1 cellular context compared by ENCODE assay signal in the genomic region with DNA sequence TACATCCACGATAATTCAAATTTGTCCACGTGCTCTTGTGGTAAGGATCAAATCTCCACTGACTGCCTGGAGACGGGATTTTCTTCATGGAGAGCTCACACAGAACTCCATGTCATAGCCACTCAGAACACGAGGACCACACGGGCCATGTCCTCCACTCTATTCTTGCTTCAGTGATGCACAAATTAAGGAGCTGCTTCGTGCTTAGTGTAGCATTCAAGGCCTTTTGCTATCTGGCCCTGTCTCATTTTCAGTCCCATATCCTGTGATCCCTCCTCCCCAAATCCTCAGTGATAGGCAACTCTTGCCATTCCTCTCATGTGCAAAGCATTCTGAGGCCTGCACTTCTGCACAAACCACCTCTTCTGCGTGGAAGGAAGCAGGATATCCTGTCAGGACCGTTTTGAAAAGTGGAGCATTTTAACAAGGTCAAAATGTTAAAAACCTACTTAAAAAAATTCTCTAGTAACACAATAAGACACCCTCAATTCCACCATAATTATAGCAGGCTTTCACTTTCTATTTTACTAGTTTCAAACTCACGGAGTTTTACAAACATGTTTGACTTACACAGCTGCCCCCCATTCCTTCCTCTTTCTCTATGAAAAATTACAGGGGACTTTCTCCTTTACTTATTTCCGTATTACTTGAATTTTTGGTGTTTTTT.
TF ChIP-seq lines count a peak whose summit lies in the region.

No MANE protein-coding gene starts in this region.

TF ChIP-seq in GM12878, 131 proteins besides CTCF, POLR2A, EP300 and RAD21 (continued from another document and continues in another):
- TF ChIP-seq, protein P1, sequence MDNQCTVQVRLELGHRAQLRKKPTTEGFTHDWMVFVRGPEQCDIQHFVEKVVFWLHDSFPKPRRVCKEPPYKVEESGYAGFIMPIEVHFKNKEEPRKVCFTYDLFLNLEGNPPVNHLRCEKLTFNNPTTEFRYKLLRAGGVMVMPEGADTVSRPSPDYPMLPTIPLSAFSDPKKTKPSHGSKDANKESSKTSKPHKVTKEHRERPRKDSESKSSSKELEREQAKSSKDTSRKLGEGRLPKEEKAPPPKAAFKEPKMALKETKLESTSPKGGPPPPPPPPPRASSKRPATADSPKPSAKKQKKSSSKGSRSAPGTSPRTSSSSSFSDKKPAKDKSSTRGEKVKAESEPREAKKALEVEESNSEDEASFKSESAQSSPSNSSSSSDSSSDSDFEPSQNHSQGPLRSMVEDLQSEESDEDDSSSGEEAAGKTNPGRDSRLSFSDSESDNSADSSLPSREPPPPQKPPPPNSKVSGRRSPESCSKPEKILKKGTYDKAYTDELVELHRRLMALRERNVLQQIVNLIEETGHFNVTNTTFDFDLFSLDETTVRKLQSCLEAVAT (IDR thresholded peaks at IDR 0.05) = peak; percentile 34
- TF ChIP-seq ELK1 (IDR thresholded peaks at IDR 0.05; ENCODE audit: low read depth, low read length) (no peak), SREBF1 (IDR thresholded peaks at IDR 0.05; ENCODE audit: low read length) (no peak), STAT3 (IDR thresholded peaks at IDR 0.05; ENCODE audit: low read depth, low read length) (no peak), EGR1 (IDR thresholded peaks at IDR 0.05; ENCODE audit: borderline replicate concordance in 1 of 2, low read depth in 2 of 2, low read length in 2 of 2) (no peak), USF1 (IDR thresholded peaks at IDR 0.05; ENCODE audit: borderline replicate concordance, extremely low read length, insufficient read depth, low read depth, low read length) (no peak), GABPA (IDR thresholded peaks at IDR 0.05; ENCODE audit: low read depth) (no peak; the same call in 1 of the 2 replicates), TCF7 (IDR thresholded peaks at IDR 0.05; ENCODE audit: borderline replicate concordance) (peak; percentile 36; the same call in 1 of the 2 replicates), CHD2 (IDR thresholded peaks at IDR 0.05; ENCODE audit: borderline replicate concordance, low read depth, low read length) (no peak), CUX1 (IDR thresholded peaks at IDR 0.05; ENCODE audit: insufficient replicate concordance, low read depth, low read length) (no peak), EZH2 (IDR thresholded peaks at IDR 0.05; ENCODE audit: borderline replicate concordance, control insufficient read depth, low read depth, low read length) (no peak), PML (IDR thresholded peaks at IDR 0.05; ENCODE audit: low read length) (peak; percentile 67; the same call in 1 of the 2 replicates), NR2F1 (conservative IDR thresholded peaks at IDR 0.05) (peak; percentile 84), JUND (IDR thresholded peaks at IDR 0.05; ENCODE audit: low read depth, low read length) (no peak), BCL3 (IDR thresholded peaks at IDR 0.05; ENCODE audit: borderline replicate concordance, insufficient read depth, low read depth, low read length, poor library complexity, severe bottlenecking) (no peak), ZNF217 (IDR thresholded peaks at IDR 0.05) (no peak), RAD51 (IDR thresholded peaks at IDR 0.05) (no peak), IKZF1 (conservative IDR thresholded peaks at IDR 0.05) (peak; percentile 57), ETV6 (conservative IDR thresholded peaks at IDR 0.05 in 1 of 2, IDR thresholded peaks at IDR 0.05 in 1 of 2; ENCODE audit: borderline replicate concordance in 1 of 2, low read depth in 1 of 2) (no peak; a peak in 1 of 4 replicates), SUPT20H (IDR thresholded peaks at IDR 0.05; ENCODE audit: borderline replicate concordance, control insufficient read depth, low read depth, low read length) (no peak), POLR2AphosphoS2 (IDR thresholded peaks at IDR 0.05; ENCODE audit: low read depth, low read length) (no peak), ZBED1 (IDR thresholded peaks at IDR 0.05; ENCODE audit: borderline replicate concordance) (0 out of 2 replicates have a peak, but pooled peaks have one; percentile 32), MEF2A (IDR thresholded peaks at IDR 0.05; ENCODE audit: insufficient read depth, low read depth, low read length) (peak; percentile 49; the same call in 1 of the 2 replicates), JUNB (IDR thresholded peaks at IDR 0.05) (peak; percentile 86), PAX5 (IDR thresholded peaks at IDR 0.05; ENCODE audit: borderline replicate concordance, low read depth, low read length) (no peak), SP1 (IDR thresholded peaks at IDR 0.05; ENCODE audit: low read depth, low read length) (no peak), KAT2A (conservative IDR thresholded peaks at IDR 0.05; ENCODE audit: control insufficient read depth, low read depth, low read length) (no peak), KDM1A (IDR thresholded peaks at IDR 0.05; ENCODE audit: borderline replicate concordance) (no peak)
- TF ChIP-seq, protein P2, sequence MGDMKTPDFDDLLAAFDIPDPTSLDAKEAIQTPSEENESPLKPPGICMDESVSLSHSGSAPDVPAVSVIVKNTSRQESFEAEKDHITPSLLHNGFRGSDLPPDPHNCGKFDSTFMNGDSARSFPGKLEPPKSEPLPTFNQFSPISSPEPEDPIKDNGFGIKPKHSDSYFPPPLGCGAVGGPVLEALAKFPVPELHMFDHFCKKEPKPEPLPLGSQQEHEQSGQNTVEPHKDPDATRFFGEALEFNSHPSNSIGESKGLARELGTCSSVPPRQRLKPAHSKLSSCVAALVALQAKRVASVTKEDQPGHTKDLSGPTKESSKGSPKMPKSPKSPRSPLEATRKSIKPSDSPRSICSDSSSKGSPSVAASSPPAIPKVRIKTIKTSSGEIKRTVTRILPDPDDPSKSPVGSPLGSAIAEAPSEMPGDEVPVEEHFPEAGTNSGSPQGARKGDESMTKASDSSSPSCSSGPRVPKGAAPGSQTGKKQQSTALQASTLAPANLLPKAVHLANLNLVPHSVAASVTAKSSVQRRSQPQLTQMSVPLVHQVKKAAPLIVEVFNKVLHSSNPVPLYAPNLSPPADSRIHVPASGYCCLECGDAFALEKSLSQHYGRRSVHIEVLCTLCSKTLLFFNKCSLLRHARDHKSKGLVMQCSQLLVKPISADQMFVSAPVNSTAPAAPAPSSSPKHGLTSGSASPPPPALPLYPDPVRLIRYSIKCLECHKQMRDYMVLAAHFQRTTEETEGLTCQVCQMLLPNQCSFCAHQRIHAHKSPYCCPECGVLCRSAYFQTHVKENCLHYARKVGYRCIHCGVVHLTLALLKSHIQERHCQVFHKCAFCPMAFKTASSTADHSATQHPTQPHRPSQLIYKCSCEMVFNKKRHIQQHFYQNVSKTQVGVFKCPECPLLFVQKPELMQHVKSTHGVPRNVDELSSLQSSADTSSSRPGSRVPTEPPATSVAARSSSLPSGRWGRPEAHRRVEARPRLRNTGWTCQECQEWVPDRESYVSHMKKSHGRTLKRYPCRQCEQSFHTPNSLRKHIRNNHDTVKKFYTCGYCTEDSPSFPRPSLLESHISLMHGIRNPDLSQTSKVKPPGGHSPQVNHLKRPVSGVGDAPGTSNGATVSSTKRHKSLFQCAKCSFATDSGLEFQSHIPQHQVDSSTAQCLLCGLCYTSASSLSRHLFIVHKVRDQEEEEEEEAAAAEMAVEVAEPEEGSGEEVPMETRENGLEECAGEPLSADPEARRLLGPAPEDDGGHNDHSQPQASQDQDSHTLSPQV (IDR thresholded peaks at IDR 0.05) = no peak
- TF ChIP-seq, protein P3, sequence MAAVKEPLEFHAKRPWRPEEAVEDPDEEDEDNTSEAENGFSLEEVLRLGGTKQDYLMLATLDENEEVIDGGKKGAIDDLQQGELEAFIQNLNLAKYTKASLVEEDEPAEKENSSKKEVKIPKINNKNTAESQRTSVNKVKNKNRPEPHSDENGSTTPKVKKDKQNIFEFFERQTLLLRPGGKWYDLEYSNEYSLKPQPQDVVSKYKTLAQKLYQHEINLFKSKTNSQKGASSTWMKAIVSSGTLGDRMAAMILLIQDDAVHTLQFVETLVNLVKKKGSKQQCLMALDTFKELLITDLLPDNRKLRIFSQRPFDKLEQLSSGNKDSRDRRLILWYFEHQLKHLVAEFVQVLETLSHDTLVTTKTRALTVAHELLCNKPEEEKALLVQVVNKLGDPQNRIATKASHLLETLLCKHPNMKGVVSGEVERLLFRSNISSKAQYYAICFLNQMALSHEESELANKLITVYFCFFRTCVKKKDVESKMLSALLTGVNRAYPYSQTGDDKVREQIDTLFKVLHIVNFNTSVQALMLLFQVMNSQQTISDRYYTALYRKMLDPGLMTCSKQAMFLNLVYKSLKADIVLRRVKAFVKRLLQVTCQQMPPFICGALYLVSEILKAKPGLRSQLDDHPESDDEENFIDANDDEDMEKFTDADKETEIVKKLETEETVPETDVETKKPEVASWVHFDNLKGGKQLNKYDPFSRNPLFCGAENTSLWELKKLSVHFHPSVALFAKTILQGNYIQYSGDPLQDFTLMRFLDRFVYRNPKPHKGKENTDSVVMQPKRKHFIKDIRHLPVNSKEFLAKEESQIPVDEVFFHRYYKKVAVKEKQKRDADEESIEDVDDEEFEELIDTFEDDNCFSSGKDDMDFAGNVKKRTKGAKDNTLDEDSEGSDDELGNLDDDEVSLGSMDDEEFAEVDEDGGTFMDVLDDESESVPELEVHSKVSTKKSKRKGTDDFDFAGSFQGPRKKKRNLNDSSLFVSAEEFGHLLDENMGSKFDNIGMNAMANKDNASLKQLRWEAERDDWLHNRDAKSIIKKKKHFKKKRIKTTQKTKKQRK (IDR thresholded peaks at IDR 0.05; ENCODE audit: low read depth, low read length) = no peak
- TF ChIP-seq, protein P4, sequence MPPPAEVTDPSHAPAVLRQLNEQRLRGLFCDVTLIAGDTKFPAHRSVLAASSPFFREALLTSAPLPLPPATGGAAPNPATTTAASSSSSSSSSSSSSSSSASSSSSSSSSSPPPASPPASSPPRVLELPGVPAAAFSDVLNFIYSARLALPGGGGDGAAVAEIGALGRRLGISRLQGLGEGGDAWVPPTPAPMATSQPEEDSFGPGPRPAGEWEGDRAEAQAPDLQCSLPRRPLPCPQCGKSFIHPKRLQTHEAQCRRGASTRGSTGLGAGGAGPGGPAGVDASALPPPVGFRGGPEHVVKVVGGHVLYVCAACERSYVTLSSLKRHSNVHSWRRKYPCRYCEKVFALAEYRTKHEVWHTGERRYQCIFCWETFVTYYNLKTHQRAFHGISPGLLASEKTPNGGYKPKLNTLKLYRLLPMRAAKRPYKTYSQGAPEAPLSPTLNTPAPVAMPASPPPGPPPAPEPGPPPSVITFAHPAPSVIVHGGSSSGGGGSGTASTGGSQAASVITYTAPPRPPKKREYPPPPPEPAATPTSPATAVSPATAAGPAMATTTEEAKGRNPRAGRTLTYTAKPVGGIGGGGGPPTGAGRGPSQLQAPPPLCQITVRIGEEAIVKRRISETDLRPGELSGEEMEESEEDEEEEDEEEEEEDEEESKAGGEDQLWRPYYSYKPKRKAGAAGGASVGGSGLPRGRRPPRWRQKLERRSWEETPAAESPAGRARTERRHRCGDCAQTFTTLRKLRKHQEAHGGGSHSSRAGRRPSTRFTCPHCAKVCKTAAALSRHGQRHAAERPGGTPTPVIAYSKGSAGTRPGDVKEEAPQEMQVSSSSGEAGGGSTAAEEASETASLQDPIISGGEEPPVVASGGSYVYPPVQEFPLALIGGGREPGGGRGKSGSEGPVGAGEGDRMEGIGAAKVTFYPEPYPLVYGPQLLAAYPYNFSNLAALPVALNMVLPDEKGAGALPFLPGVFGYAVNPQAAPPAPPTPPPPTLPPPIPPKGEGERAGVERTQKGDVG (CRISPR knock-in tag; IDR thresholded peaks at IDR 0.05) = no peak
